In genomic region chr13:72657379-72657778, GRCh38 we compare ENCODE assay signal across 21 cellular contexts.
"Had no signal": no experiment of that assay in that cellular context is flagged by ENCODE, and none has a peak within 500 bp of the region (broad histone marks: within the 10 kb centered on the region; RNA-seq: fewer than 3 reads in every experiment).

No MANE protein-coding gene starts in this region.

- H3K27ac ChIP-seq: SJCRH30, WERI-Rb-1 had no signal

- H3K9me3 ChIP-seq: SJCRH30, SK-N-SH had no signal

- H3K4me2 ChIP-seq: SK-N-SH had no signal

- H3K27me3 ChIP-seq: SJCRH30 had no signal

- ATAC-seq: activated CD4-positive, alpha-beta T cell treated with anti-CD3 and anti-CD28 coated beads for 36 hours; Right ventricle myocardium inferior had no signal

- H3K4me3 ChIP-seq: SJCRH30 had no signal

- DNase-seq: activated CD4-positive, alpha-beta memory T cell treated with anti-CD3 and anti-CD28 coated beads, Interleukin-2, amount 10 ng/mL, durations not matched to agents 7 days and 5 days; activated CD4-positive, alpha-beta T cell treated with anti-CD3 and anti-CD28 coated beads for 36 hours; activated CD4-positive, alpha-beta T cell treated with anti-CD3 and anti-CD28 coated beads, Interleukin-2, amount 50 U/mL, for 1 hour; activated gamma-delta T cell treated with Interleukin-2 at 50 U/mL for 16 hours; activated naive CD4-positive, alpha-beta T cell treated with anti-CD3 and anti-CD28 coated beads, Interleukin-2, amount 10 ng/mL, durations not matched to agents 7 days and 5 days; activated naive CD8-positive, alpha-beta T cell treated with anti-CD3 and anti-CD28 coated beads for 36 hours; activated T-cell treated with anti-CD3 and anti-CD28 coated beads for 4 hours; activated T-cell treated with anti-CD3 and anti-CD28 coated beads, Interleukin-2, amount 50 U/mL, for 48 hours; cerebellar nuclear complex; MV-4-11; NCI-H1105; NCI-H1436; NCI-H1694 treated with DMSO at 0.1 percent for 48 hours; NCI-H2081; NCI-H510A treated with DMSO at 0.1 percent for 48 hours; RPMI8226; SJCRH30; SK-N-SH; T-helper 1 cell; WERI-Rb-1 had no signal

- H3K9ac ChIP-seq: SK-N-SH had no signal

- H3K36me3 ChIP-seq: SJCRH30, WERI-Rb-1 had no signal
